ENCODE assay signal across 9 cellular contexts in genomic region chr5:42990892-42991291, GRCh38. TPM values are rescaled to one million over a fixed set of nuclear protein-coding genes. Genes with fewer than 3 reads are reported as not detected.
A peak's percentile ranks its signal among the peaks of the same experiment; 100 is the strongest.
DNase-seq lines count a peak whose midpoint lies in the region; ATAC-seq, FAIRE-seq and TF ChIP-seq lines count a peak whose summit lies in the region.
"Had no signal": no experiment of that assay in that cellular context is flagged by ENCODE, and none has a peak within 500 bp of the region (broad histone marks: within the 10 kb centered on the region; RNA-seq: fewer than 3 reads in every experiment).

No MANE protein-coding gene starts in this region.

- peak overlapping the region; percentile 94 for H3K4me3 Mint-ChIP-seq in activated CD8-positive, alpha-beta T cell treated with anti-CD3 and anti-CD28 coated beads, Interleukin-2, amount 10 ng/mL, durations not matched to agents 7 days and 5 days
- peak overlapping the region; percentile 99 for H3K4me3 Mint-ChIP-seq in stimulated activated memory B cell treated with anti-CD40 and anti-IgM and Interleukin-4, amounts not matched to agents 10 μg/mL and 1 μg/mL and 100 μg/mL, for 72 hours

- WGBS in HUES64: 91% methylated on average over 4 of the region's 4 CpGs

- no peak for TF ChIP-seq CTCF in kidney (IDR thresholded peaks at IDR 0.05; ENCODE audit: borderline replicate concordance, extremely low read depth, insufficient read depth)

- H3K4me1 Mint-ChIP-seq in activated CD8-positive, alpha-beta T cell treated with anti-CD3 and anti-CD28 coated beads, Interleukin-2, amount 10 ng/mL, durations not matched to agents 7 days and 5 days (ENCODE audit: low read depth): peaks cover 44% of the 10 kb centered on the region
- H3K4me1 Mint-ChIP-seq in stimulated activated memory B cell treated with anti-CD40 and anti-IgM and Interleukin-4, amounts not matched to agents 10 μg/mL and 1 μg/mL and 100 μg/mL, for 72 hours: peaks cover 48% of the 10 kb centered on the region

- peaks cover 31% of the 10 kb centered on the region for H3K36me3 Mint-ChIP-seq in activated CD8-positive, alpha-beta T cell treated with anti-CD3 and anti-CD28 coated beads, Interleukin-2, amount 10 ng/mL, durations not matched to agents 7 days and 5 days (ENCODE audit: low read depth)
- H3K36me3 Mint-ChIP-seq in stimulated activated memory B cell treated with anti-CD40 and anti-IgM and Interleukin-4, amounts not matched to agents 10 μg/mL and 1 μg/mL and 100 μg/mL, for 72 hours: peaks cover 8% of the 10 kb centered on the region

- H3K4me1 ChIP-seq in HUES64 (ENCODE audit: insufficient read depth, low read length): 0 out of 2 replicates have a peak, but pooled peaks cover 5% of the 10 kb centered on the region
- H3K4me1 ChIP-seq in kidney (ENCODE audit: control insufficient read depth in 1 of 2, insufficient read depth in 1 of 2, low read depth in 1 of 2, low read length in 2 of 2): peaks cover 3 to 4% of the 10 kb centered on the region in 2 donors

- H3K9me3 ChIP-seq in HUES64 (ENCODE audit: insufficient read depth, low read depth, low read length): peaks cover 14% of the 10 kb centered on the region; the same call in 1 of the 2 replicates
- H3K9me3 ChIP-seq in kidney (ENCODE audit: control insufficient read depth in 1 of 2, low read length in 2 of 2): peaks cover 2 to 16% of the 10 kb centered on the region in 2 donors

- no peaks in the 10 kb centered on the region for H3K27me3 Mint-ChIP-seq in activated CD8-positive, alpha-beta T cell treated with anti-CD3 and anti-CD28 coated beads, Interleukin-2, amount 10 ng/mL, durations not matched to agents 7 days and 5 days (ENCODE audit: low read depth)
- no peaks in the 10 kb centered on the region for H3K27me3 Mint-ChIP-seq in stimulated activated memory B cell treated with anti-CD40 and anti-IgM and Interleukin-4, amounts not matched to agents 10 μg/mL and 1 μg/mL and 100 μg/mL, for 72 hours

- no peak for FAIRE-seq in kidney (lab: Jason Lieb, UNC)
- FAIRE-seq: H54 had no signal

- no peak for ATAC-seq in activated CD8-positive, alpha-beta T cell treated with anti-CD3 and anti-CD28 coated beads, Interleukin-2, amount 10 ng/mL, durations not matched to agents 7 days and 5 days
- ATAC-seq in stimulated activated memory B cell treated with anti-CD40 and anti-IgM and Interleukin-4, amounts not matched to agents 10 μg/mL and 1 μg/mL and 100 μg/mL, for 72 hours: no peak

- H3K27ac Mint-ChIP-seq in activated CD8-positive, alpha-beta T cell treated with anti-CD3 and anti-CD28 coated beads, Interleukin-2, amount 10 ng/mL, durations not matched to agents 7 days and 5 days: peak overlapping the region; percentile 99
- H3K27ac Mint-ChIP-seq in stimulated activated memory B cell treated with anti-CD40 and anti-IgM and Interleukin-4, amounts not matched to agents 10 μg/mL and 1 μg/mL and 100 μg/mL, for 72 hours: peak overlapping the region; percentile 99

- H3K27me3 ChIP-seq in HUES64 (ENCODE audit: insufficient read depth, low read length): peaks cover 80% of the 10 kb centered on the region

- H3K9ac ChIP-seq in HUES64 (ENCODE audit: low read depth, low read length) (no peak overlapping the region), kidney (ENCODE audit: low read length in 2 of 2) (peak overlapping the region; percentile 8 to 66)

- intact Hi-C loops in kidney (cut with DNase I): no loop called here

- POLR2A ChIA-PET in activated CD8-positive, alpha-beta T cell treated with anti-CD3 and anti-CD28 coated beads, Interleukin-2, amount 10 ng/mL, durations not matched to agents 7 days and 5 days (lab: Charles Lee): interaction anchor here (0.7 to 12.1 kb wide), 11 partner anchors 17 to 322 kb away, joined by 3 to 469 read pairs (median 15); partner anchors contain the start of genes ANXA2R and HMGCS1

- H3K36me3 ChIP-seq in HUES64 (ENCODE audit: insufficient read depth, low read length) (no peaks in the 10 kb centered on the region), kidney (ENCODE audit: control insufficient read depth in 1 of 2, insufficient read depth in 2 of 2, low read length in 2 of 2) (no peaks in the 10 kb centered on the region)

- H3K4me3 ChIP-seq in HUES64 (ENCODE audit: low read length) (peak overlapping the region; percentile 45; the same call in 1 of the 2 replicates), kidney (ENCODE audit: low read length in 2 of 2) (peak overlapping the region in 1 of 2 donors; percentile 61)

- no peak overlapping the region for H3K27ac ChIP-seq in HUES64 (ENCODE audit: low read depth, low read length)
- H3K27ac ChIP-seq in kidney (ENCODE audit: low read depth in 2 of 2, low read length in 2 of 2): peak overlapping the region in 1 of 2 donors; percentile 94

- no peak for DNase-seq in activated CD8-positive, alpha-beta T cell treated with anti-CD3 and anti-CD28 coated beads, Interleukin-2, amount 10 ng/mL, durations not matched to agents 7 days and 5 days
- DNase-seq in kidney (no peak), islet precursor cell (no peak), 8988T (no peak)
- DNase-seq in effector CD8-positive, alpha-beta T cell (lab: John Stamatoyannopoulos, UW): no peak
- DNase-seq: activated CD4-positive, alpha-beta T cell treated with anti-CD3 and anti-CD28 coated beads, Interleukin-2, amount 50 U/mL, for 48 hours had no signal

- CTCF ChIA-PET in activated CD8-positive, alpha-beta T cell treated with anti-CD3 and anti-CD28 coated beads, Interleukin-2, amount 10 ng/mL, durations not matched to agents 7 days and 5 days (lab: Charles Lee): interaction anchor here (1.4 to 10.2 kb wide), 6 partner anchors 17 to 82 kb away, joined by 3 to 150 read pairs (median 60); partner anchors contain the start of gene ANXA2R

- peaks cover 3% of the 10 kb centered on the region for H3K9me3 Mint-ChIP-seq in activated CD8-positive, alpha-beta T cell treated with anti-CD3 and anti-CD28 coated beads, Interleukin-2, amount 10 ng/mL, durations not matched to agents 7 days and 5 days (ENCODE audit: insufficient read depth)
- no peaks in the 10 kb centered on the region for H3K9me3 Mint-ChIP-seq in stimulated activated memory B cell treated with anti-CD40 and anti-IgM and Interleukin-4, amounts not matched to agents 10 μg/mL and 1 μg/mL and 100 μg/mL, for 72 hours

RNA-seq across cellular contexts. Expression of gene ANXA2R, which starts 49.2 kb away (rescaled TPM):
- polyA plus RNA-seq in HUES64 (2013, experiment 1 of 2): 0.15 TPM
- polyA plus RNA-seq in HUES64 (2013, experiment 2 of 2): not detected
- 10 to 100 TPM; 28.0 to 29.3 TPM for total RNA-seq in activated CD8-positive, alpha-beta T cell treated with anti-CD3 and anti-CD28 coated beads, Interleukin-2, amount 10 ng/mL, durations not matched to agents 7 days and 5 days
- 4.6 TPM for total RNA-seq in kidney
- polyA plus RNA-seq in kidney (ENCODE audit: insufficient read depth, low read depth, low replicate concordance): 2.0 TPM
